ENCODE assay signal across 8 cellular contexts in genomic region chr2:240024766-240025165, GRCh38. TPM values are rescaled to one million over a fixed set of nuclear protein-coding genes. Genes with fewer than 3 reads are reported as not detected.
A peak's percentile ranks its signal among the peaks of the same experiment; 100 is the strongest.
DNase-seq lines count a peak whose midpoint lies in the region; ATAC-seq and TF ChIP-seq lines count a peak whose summit lies in the region.

No MANE protein-coding gene starts in this region.

- H3K4me1 ChIP-seq in cardiac muscle cell (ENCODE audit: low read depth) (peaks cover 7% of the 10 kb centered on the region), fibroblast of lung (ENCODE audit: control insufficient read depth, extremely low read depth, insufficient read depth, low read length) (no peaks in the 10 kb centered on the region), osteoblast (ENCODE audit: insufficient read depth, low read length) (peaks cover 10% of the 10 kb centered on the region)

- TF ChIP-seq CTCF in cardiac muscle cell (IDR thresholded peaks at IDR 0.05; ENCODE audit: low read depth, low read length) (no peak), fibroblast of lung (conservative IDR thresholded peaks at IDR 0.05 in 1 of 2, IDR thresholded peaks at IDR 0.05 in 1 of 2; ENCODE audit: low read depth in 1 of 2, low read length in 2 of 2) (no peak), osteoblast (IDR thresholded peaks at IDR 0.05; ENCODE audit: extremely low read depth, low read depth, low read length) (no peak)

- H3K4me2 ChIP-seq in fibroblast of lung (ENCODE audit: extremely low read depth, insufficient read depth, low read length) = peak overlapping the region; percentile 92
- peak overlapping the region; percentile 96 for H3K4me2 ChIP-seq in osteoblast (ENCODE audit: insufficient read depth, low read length)

- H3K36me3 ChIP-seq in cardiac muscle cell (peaks cover 12% of the 10 kb centered on the region), fibroblast of lung (ENCODE audit: control insufficient read depth, insufficient read depth, low read length) (peaks cover 7% of the 10 kb centered on the region), osteoblast (ENCODE audit: insufficient read depth, low read length) (peaks cover 15% of the 10 kb centered on the region)

- H3K4me3 ChIP-seq in cardiac muscle cell (peak overlapping the region; percentile 64), fibroblast of lung (replicated peaks in 1 of 4; ENCODE audit: control extremely low read depth in 1 of 4, insufficient read depth in 1 of 4, low read depth in 3 of 4, low read length in 4 of 4) (peak overlapping the region; percentile 52 to 96 (median 76)), osteoblast (ENCODE audit: insufficient read depth, low read length) (peak overlapping the region; percentile 93)

- ATAC-seq in HG03354 (IDR thresholded peaks at IDR 0.05; ENCODE audit: poor library complexity, severe bottlenecking, unreplicated experiment) = peak; percentile 42

- intact Hi-C loops in cardiac septum (cut with DNase I) = loop anchor here (10.0 kb wide), 1 partner anchor 560 kb away; the partner anchor contains the start of gene CAPN10

- H4K20me1 ChIP-seq in fibroblast of lung (ENCODE audit: control insufficient read depth, extremely low read depth, insufficient read depth, low read length) (no peaks in the 10 kb centered on the region), osteoblast (ENCODE audit: insufficient read depth, low read length) (peaks cover 22% of the 10 kb centered on the region)

- H3K9me3 ChIP-seq in cardiac muscle cell (ENCODE audit: low read depth) (no peaks in the 10 kb centered on the region), fibroblast of lung (ENCODE audit: control insufficient read depth, insufficient read depth, low read depth, low read length) (no peaks in the 10 kb centered on the region), osteoblast (ENCODE audit: low read depth, low read length) (no peaks in the 10 kb centered on the region)

- H3K27ac ChIP-seq in cardiac muscle cell = peak overlapping the region; percentile 96
- H3K27ac ChIP-seq in fibroblast of lung (ENCODE audit: insufficient read depth, low read length) = peak overlapping the region; percentile 96
- H3K27ac ChIP-seq in osteoblast (ENCODE audit: low read depth, low read length) = peak overlapping the region; percentile 80

- H3K27me3 ChIP-seq in cardiac muscle cell = no peaks in the 10 kb centered on the region
- no peaks in the 10 kb centered on the region for H3K27me3 ChIP-seq in fibroblast of lung (ENCODE audit: control insufficient read depth, insufficient read depth, low read length)
- no peaks in the 10 kb centered on the region for H3K27me3 ChIP-seq in osteoblast (ENCODE audit: insufficient read depth, low read length)

- H2AFZ ChIP-seq in fibroblast of lung (ENCODE audit: low read length) = no peak overlapping the region
- H2AFZ ChIP-seq in osteoblast (ENCODE audit: low read length) = peak overlapping the region; percentile 79

- H3K9ac ChIP-seq in fibroblast of lung (ENCODE audit: insufficient read depth, low read length) = peak overlapping the region; percentile 96

- H3K79me2 ChIP-seq in fibroblast of lung (ENCODE audit: control insufficient read depth, insufficient read depth, low read length) (peaks cover 33% of the 10 kb centered on the region), osteoblast (ENCODE audit: insufficient read depth, low read length) (peaks cover 54% of the 10 kb centered on the region)

- DNase-seq in cardiac muscle cell (ENCODE audit: low read depth in 1 of 2, low spot score in 1 of 2) = peak; percentile 5 to 26
- DNase-seq in cardiac septum (ENCODE audit: low spot score) = no peak
- peak; percentile 49 for DNase-seq in activated CD4-positive, alpha-beta T cell treated with anti-CD3 and anti-CD28 coated beads for 48 hours
- DNase-seq in fibroblast of lung (ENCODE audit: low read depth in 2 of 2) = no peak
- no peak for DNase-seq in osteoblast (ENCODE audit: insufficient read length, low spot score, missing footprints)
- no peak for DNase-seq in NCI-H446 (lab: John Stamatoyannopoulos, UW)
- no peak for DNase-seq in middle frontal gyrus (ENCODE audit: extremely low spot score, low spot score)

RNA-seq across cellular contexts. Expression of gene NDUFA10, which starts 0.4 kb away (rescaled TPM):
- total RNA-seq in cardiac muscle cell (279 and 413 TPM in 2 replicates), cardiac septum (330 TPM), fibroblast of lung (70.4 and 77.8 TPM in 2 replicates), osteoblast (83.2 and 83.4 TPM in 2 replicates)
- polyA plus RNA-seq in cardiac muscle cell (295 and 304 TPM in 2 replicates), fibroblast of lung (122 and 126 TPM in 2 replicates)
- polyA plus RNA-seq in fibroblast of lung (2012) = 117 and 119 TPM in 2 replicates
- 144 and 196 TPM in 2 replicates for polyA minus RNA-seq in fibroblast of lung (ENCODE audit: low replicate concordance)

RNA-seq across cellular contexts. Expression of gene OR6B2, which starts 5.5 kb away (rescaled TPM):
- total RNA-seq in cardiac muscle cell (not detected in 2 replicates), cardiac septum (not detected), fibroblast of lung (not detected in 2 replicates), osteoblast (not detected in 2 replicates)
- polyA plus RNA-seq in cardiac muscle cell (not detected in 2 replicates), fibroblast of lung (not detected in 2 replicates)
- not detected in 2 replicates for polyA plus RNA-seq in fibroblast of lung (2012)
- polyA minus RNA-seq in fibroblast of lung (ENCODE audit: low replicate concordance) = not detected in 2 replicates

RNA-seq across cellular contexts. Expression of gene OR6B3, which starts 28.6 kb away (rescaled TPM):
- total RNA-seq in cardiac muscle cell (not detected in 2 replicates), cardiac septum (not detected), fibroblast of lung (not detected in 2 replicates), osteoblast (not detected in 2 replicates)
- polyA plus RNA-seq in cardiac muscle cell (not detected in 2 replicates), fibroblast of lung (not detected in 2 replicates)
- not detected in 2 replicates for polyA plus RNA-seq in fibroblast of lung (2012)
- polyA minus RNA-seq in fibroblast of lung (ENCODE audit: low replicate concordance) = not detected in 2 replicates

Comparison
In these comparisons a context has a peak if more than half of its experiments do, and no peak if none do; other contexts are left out.
1. DNase-seq: peak in cardiac muscle cell (2 of 2) and activated CD4-positive, alpha-beta T cell treated with anti-CD3 and anti-CD28 coated beads for 48 hours (single experiment); none in cardiac septum (single experiment), fibroblast of lung (0 of 2), osteoblast (single experiment), NCI-H446 (0 of 2) and middle frontal gyrus (single experiment).
2. Peak in every context shown above with its lines, with median percentiles within 50 percentile points of each other: H3K27ac ChIP-seq and H3K4me3 ChIP-seq.